Comparison of ENCODE assay signal across 9 cellular contexts in genomic region chr3:187102073-187102634, GRCh38. TPM values are rescaled to one million over a fixed set of nuclear protein-coding genes. Genes with fewer than 3 reads are reported as not detected.
DNase-seq lines count a peak whose midpoint lies in the region; ATAC-seq and TF ChIP-seq lines count a peak whose summit lies in the region.
"Had no signal": no experiment of that assay in that cellular context is flagged by ENCODE, and none has a peak within 500 bp of the region (broad histone marks: within the 10 kb centered on the region; RNA-seq: fewer than 3 reads in every experiment).

No MANE protein-coding gene starts in this region.

- peaks cover 13 to 38% of the 10 kb centered on the region in 2 donors for H3K4me1 ChIP-seq in ascending aorta
- peaks cover 14% of the 10 kb centered on the region for H3K4me1 ChIP-seq in lower lobe of right lung
- H3K4me1 ChIP-seq in transverse colon, result peaks cover 0 to 12% (median 3%) of the 10 kb centered on the region in 4 donors
- H3K4me1 ChIP-seq in trophoblast cell (ENCODE audit: control insufficient read depth in 1 of 2, insufficient read depth in 2 of 2, low read length in 2 of 2), result peaks cover 0 to 4% of the 10 kb centered on the region in 2 experiments

- no peaks in the 10 kb centered on the region for H3K79me2 ChIP-seq in trophoblast cell (ENCODE audit: control insufficient read depth, insufficient read depth, low read length, poor library complexity)

- no peaks in the 10 kb centered on the region for H3K27me3 ChIP-seq in ascending aorta
- no peaks in the 10 kb centered on the region for H3K27me3 ChIP-seq in lower lobe of right lung (ENCODE audit: low read depth)
- H3K27me3 ChIP-seq in transverse colon, result no peaks in the 10 kb centered on the region
- H3K27me3 ChIP-seq in trophoblast cell (ENCODE audit: insufficient read depth, low read length), result no peaks in the 10 kb centered on the region

- H2AFZ ChIP-seq in trophoblast cell (ENCODE audit: insufficient read depth, low read length, poor library complexity), result no peak overlapping the region

- no peak overlapping the region for H2BK5ac ChIP-seq in trophoblast cell (ENCODE audit: low read depth, low read length, poor library complexity)

- no peak overlapping the region for H3K18ac ChIP-seq in trophoblast cell (ENCODE audit: low read length)

- H3K4me2 ChIP-seq in trophoblast cell (ENCODE audit: low read length), result no peak overlapping the region

- H3K4me3 Mint-ChIP-seq in activated T-cell treated with anti-CD3 and anti-CD28 coated beads, Interleukin-2, amount 50 U/mL, for 72 hours, result peak overlapping the region; percentile 47 to 48

- H3K4me3 ChIP-seq in ascending aorta, result peak overlapping the region; percentile 44 to 55
- peak overlapping the region; percentile 39 for H3K4me3 ChIP-seq in lower lobe of right lung
- peak overlapping the region in 1 of 4 donors; percentile 32 for H3K4me3 ChIP-seq in transverse colon
- no peak overlapping the region for H3K4me3 ChIP-seq in trophoblast cell (ENCODE audit: low read depth, low read length)

- no peak for ATAC-seq in activated T-cell treated with anti-CD3 and anti-CD28 coated beads, Interleukin-2, amount 50 U/mL, for 72 hours (replicated peaks in 1 of 2)
- peak in 1 of 2 donors; percentile 22 for ATAC-seq in lower lobe of right lung

- H3K14ac ChIP-seq in trophoblast cell (ENCODE audit: low read length), result no peak overlapping the region

- H4K91ac ChIP-seq in trophoblast cell (ENCODE audit: low read depth, low read length), result no peak overlapping the region

- no peak for TF ChIP-seq POLR2A in transverse colon (IDR thresholded peaks at IDR 0.05)

- no peak overlapping the region for H3K23ac ChIP-seq in trophoblast cell (ENCODE audit: low read length)

- peak overlapping the region; percentile 56 for H3K27ac Mint-ChIP-seq in activated T-cell treated with anti-CD3 and anti-CD28 coated beads, Interleukin-2, amount 50 U/mL, for 72 hours

- no peak overlapping the region for H3K9ac ChIP-seq in trophoblast cell (ENCODE audit: low read length)

- peaks cover 0 to 1% of the 10 kb centered on the region in 2 donors for H3K36me3 Mint-ChIP-seq in activated T-cell treated with anti-CD3 and anti-CD28 coated beads, Interleukin-2, amount 50 U/mL, for 72 hours (ENCODE audit: insufficient read depth in 2 of 2)

- H3K9me3 ChIP-seq in ascending aorta (peaks cover 0 to 10% of the 10 kb centered on the region in 2 donors), lower lobe of right lung (no peaks in the 10 kb centered on the region), transverse colon (no peaks in the 10 kb centered on the region), trophoblast cell (ENCODE audit: insufficient read depth, low read depth, low read length) (no peaks in the 10 kb centered on the region)

- H4K12ac ChIP-seq in trophoblast cell (ENCODE audit: low read depth, low read length), result no peak overlapping the region

- H2AK5ac ChIP-seq in trophoblast cell (ENCODE audit: low read length), result no peak overlapping the region

- TF ChIP-seq CTCF in ascending aorta (IDR thresholded peaks at IDR 0.05) (no peak), lower lobe of right lung (IDR thresholded peaks at IDR 0.05) (no peak), transverse colon (IDR thresholded peaks at IDR 0.05) (no peak)

- H3K36me3 ChIP-seq in ascending aorta (no peaks in the 10 kb centered on the region), lower lobe of right lung (no peaks in the 10 kb centered on the region), transverse colon (no peaks in the 10 kb centered on the region), trophoblast cell (ENCODE audit: control insufficient read depth in 1 of 2, insufficient read depth in 2 of 2, low read length in 2 of 2) (no peaks in the 10 kb centered on the region)

- no peak for DNase-seq in activated T-cell treated with anti-CD3 and anti-CD28 coated beads, Interleukin-2, amount 50 U/mL, for 72 hours
- DNase-seq in activated T-cell treated with anti-CD3 and anti-CD28 coated beads for 4 hours, result no peak
- no peak for DNase-seq in ascending aorta (ENCODE audit: low spot score in 2 of 2)
- no peak for DNase-seq in lower lobe of right lung
- DNase-seq in transverse colon, result no peak
- DNase-seq in OCI-M1 (lab: John Stamatoyannopoulos, UW), result no peak
- DNase-seq in trophoblast cell, result no peak
- DNase-seq in islet precursor cell, result no peak

- no peak for TF ChIP-seq EP300 in transverse colon (IDR thresholded peaks at IDR 0.05; ENCODE audit: low read depth)

- no peak overlapping the region for H4K8ac ChIP-seq in trophoblast cell (ENCODE audit: low read depth, low read length)

- WGBS in transverse colon (ENCODE audit: low coverage in 1 of 2), 2 donors, result 89% methylated on average over 1 of the region's 1 CpG
- WGBS in trophoblast cell (ENCODE audit: extremely low coverage, insufficient coverage, insufficient read length), result no CpG with 5 or more reads among the region's 1 CpG

- peaks cover 0 to 4% of the 10 kb centered on the region in 2 donors for H3K9me3 Mint-ChIP-seq in activated T-cell treated with anti-CD3 and anti-CD28 coated beads, Interleukin-2, amount 50 U/mL, for 72 hours

- H3K4me1 Mint-ChIP-seq in activated T-cell treated with anti-CD3 and anti-CD28 coated beads, Interleukin-2, amount 50 U/mL, for 72 hours (ENCODE audit: low read depth), result peaks cover 29% of the 10 kb centered on the region

- H3K79me1 ChIP-seq in trophoblast cell (ENCODE audit: low read length), result no peaks in the 10 kb centered on the region

- intact Hi-C loops in ascending aorta (cut with DNase I), result loop anchor here (5.0 kb wide), 1 partner anchor 125 kb away; no protein-coding TSS in a partner anchor
- intact Hi-C loops in lower lobe of right lung (cut with DNase I), result no loop called here
- intact Hi-C loops in transverse colon (cut with DNase I; ENCODE audit: low total_unique reads), result no loop called here

- H3K27ac ChIP-seq in ascending aorta, result peak overlapping the region; percentile 82 to 90
- H3K27ac ChIP-seq in lower lobe of right lung, result peak overlapping the region; percentile 54
- peak overlapping the region; percentile 51 to 77 (median 67) for H3K27ac ChIP-seq in transverse colon
- H3K27ac ChIP-seq in trophoblast cell (ENCODE audit: low read depth, low read length), result no peak overlapping the region
- H3K27ac ChIP-seq: C4-2B had no signal

- no peaks in the 10 kb centered on the region for H3K27me3 Mint-ChIP-seq in activated T-cell treated with anti-CD3 and anti-CD28 coated beads, Interleukin-2, amount 50 U/mL, for 72 hours (ENCODE audit: low read depth)

- in situ Hi-C loops in transverse colon (cut with MboI; ENCODE audit: low pct_ligation_motif_present in 1 of 4, low pct_unique_long_range_greater_than_20kb in 1 of 4, low sequenced_read_pairs in 3 of 4), result no loop called here

- no peak overlapping the region for H2BK12ac ChIP-seq in trophoblast cell (ENCODE audit: low read length)

- H3K4ac ChIP-seq in trophoblast cell (ENCODE audit: low read depth, low read length), result no peak overlapping the region

- H2BK120ac ChIP-seq in trophoblast cell (ENCODE audit: insufficient read depth, low read length, poor library complexity), result no peak overlapping the region

RNA-seq across cellular contexts. Expression of gene RPL39L, which starts 37.1 kb away (rescaled TPM):
- 10 to 100 TPM; 32.0 to 35.9 TPM for total RNA-seq in activated T-cell treated with anti-CD3 and anti-CD28 coated beads, Interleukin-2, amount 50 U/mL, for 72 hours
- 3.1 TPM for total RNA-seq in ascending aorta
- total RNA-seq in lower lobe of right lung, result 4.8 TPM
- 1 to 10 TPM in 3 of 4 donors, not detected in 1; 2.2 to 5.6 (median 2.4) TPM for total RNA-seq in transverse colon
- polyA plus RNA-seq in trophoblast cell (2013), result 30.4 and 31.7 TPM in 2 replicates
